8 cellular contexts compared by ENCODE assay signal in the genomic region with DNA sequence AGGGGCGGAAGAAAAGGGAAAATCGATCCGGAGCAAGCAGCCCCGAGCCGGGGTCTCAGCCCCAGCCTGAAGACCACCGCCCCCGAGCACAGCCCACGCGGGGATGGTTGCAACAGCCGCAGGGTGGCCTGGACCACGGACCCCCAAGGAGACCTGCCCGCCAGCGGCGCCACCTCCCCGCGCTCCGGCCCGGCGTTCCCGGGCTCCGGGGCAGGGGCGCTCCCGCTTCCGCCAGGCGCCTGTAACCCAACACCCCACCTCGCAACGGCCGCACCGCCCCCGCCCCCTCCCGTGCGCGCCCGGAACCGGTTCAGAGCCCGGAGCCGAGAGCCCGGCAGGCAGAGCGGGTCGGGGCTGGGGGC. TPM values are rescaled to one million over a fixed set of nuclear protein-coding genes. Genes with fewer than 3 reads are reported as not detected.
A peak's percentile ranks its signal among the peaks of the same experiment; 100 is the strongest.
DNase-seq lines count a peak whose midpoint lies in the region; ATAC-seq and TF ChIP-seq lines count a peak whose summit lies in the region.

No MANE protein-coding gene starts in this region.

- no peak overlapping the region; the same call in 1 of the 2 replicates for H3K27ac Mint-ChIP-seq in GM23338

- peaks cover 23% of the 10 kb centered on the region for H3K27me3 Mint-ChIP-seq in GM23338 (ENCODE audit: insufficient read depth, low read depth, poor library complexity)

- peaks cover 27% of the 10 kb centered on the region for H4K20me1 ChIP-seq in GM23338 (replicated peaks; ENCODE audit: insufficient read depth)

- H3K9me3 ChIP-seq in SJSA1 (replicated peaks): no peaks in the 10 kb centered on the region
- H3K9me3 ChIP-seq in iPS-20b (ENCODE audit: insufficient read depth, low read depth, low read length): no peaks in the 10 kb centered on the region
- H3K9me3 ChIP-seq in spleen: peaks cover 0 to 5% (median 2%) of the 10 kb centered on the region in 8 donors

- H3K79me2 ChIP-seq in GM23338 (replicated peaks; ENCODE audit: insufficient read depth): peaks cover 49% of the 10 kb centered on the region

- peak overlapping the region; percentile 91 for H3K4me3 Mint-ChIP-seq in GM23338

- H3K36me3 Mint-ChIP-seq in GM23338 (ENCODE audit: low read depth): peaks cover 40% of the 10 kb centered on the region

- H2AFZ ChIP-seq in GM23338: no peak overlapping the region

- H3K9ac ChIP-seq in iPS-20b (ENCODE audit: low read depth, low read length): peak overlapping the region; percentile 97

- DNase-seq in AG08395 (ENCODE audit: low spot score): peak; percentile 37
- DNase-seq in GM23338 (ENCODE audit: low spot score): peak; percentile 83
- DNase-seq in SJSA1 (ENCODE audit: low read depth in 1 of 2, low spot score in 2 of 2): no peak
- DNase-seq in astrocyte of the hippocampus (ENCODE audit: low read depth, low spot score): peak; percentile 73
- DNase-seq in spleen: peak; percentile 90

- H3K36me3 ChIP-seq in GM23338 (ENCODE audit: insufficient read depth) (0 out of 2 replicates have a peak, but pooled peaks cover 3% of the 10 kb centered on the region), SJSA1 (peaks cover 50% of the 10 kb centered on the region), iPS-20b (ENCODE audit: insufficient read depth, low read depth, low read length) (peaks cover 37% of the 10 kb centered on the region), spleen (peaks cover 0 to 17% (median 2%) of the 10 kb centered on the region in 6 donors)

- peak overlapping the region; percentile 98 for H3K27ac ChIP-seq in GM23338 (ENCODE audit: low read depth)
- peak overlapping the region; percentile 92 for H3K27ac ChIP-seq in SJSA1
- H3K27ac ChIP-seq in iPS-20b (ENCODE audit: low read length): peak overlapping the region; percentile 86
- H3K27ac ChIP-seq in spleen: peak overlapping the region; percentile 70 to 97 (median 93)

- H3K4me3 ChIP-seq in GM23338: peak overlapping the region; percentile 96
- peak overlapping the region; percentile 94 for H3K4me3 ChIP-seq in SJSA1
- peak overlapping the region; percentile 93 for H3K4me3 ChIP-seq in iPS-20b (ENCODE audit: low read length)
- peak overlapping the region; percentile 69 to 84 (median 75) for H3K4me3 ChIP-seq in spleen

- peak overlapping the region; percentile 88 for H3K4me2 ChIP-seq in GM23338

- no peak for TF ChIP-seq CTCF in GM23338 (conservative IDR thresholded peaks at IDR 0.05; ENCODE audit: low read depth in 2 of 2)
- TF ChIP-seq CTCF in spleen (IDR thresholded peaks at IDR 0.05 in 8 of 11, conservative IDR thresholded peaks at IDR 0.05 in 3 of 11): no peak

- no peaks in the 10 kb centered on the region; the same call in 2 of the 3 replicates for H3K9me3 Mint-ChIP-seq in GM23338

- H3K4me1 ChIP-seq in GM23338 (ENCODE audit: insufficient read depth): peaks cover 49% of the 10 kb centered on the region
- H3K4me1 ChIP-seq in SJSA1 (replicated peaks): peaks cover 71% of the 10 kb centered on the region
- H3K4me1 ChIP-seq in iPS-20b (ENCODE audit: insufficient read depth, low read length): peaks cover 20% of the 10 kb centered on the region
- H3K4me1 ChIP-seq in spleen: peaks cover 14 to 73% (median 53%) of the 10 kb centered on the region in 6 donors

- ATAC-seq in GM23338: peak; percentile 64
- ATAC-seq in GM19455 (IDR thresholded peaks at IDR 0.05; ENCODE audit: unreplicated experiment): no peak
- ATAC-seq in GM19023 (IDR thresholded peaks at IDR 0.05; ENCODE audit: unreplicated experiment): no peak

- peaks cover 4% of the 10 kb centered on the region; the same call in 1 of the 2 replicates for H3K9me2 ChIP-seq in GM23338 (ENCODE audit: insufficient read depth)

- WGBS in spleen, 5 donors: 0 to 1% (median 0%) methylated on average over 6 to 40 of the region's 40 CpGs

- no peak for TF ChIP-seq POLR2A in spleen (IDR thresholded peaks at IDR 0.05)

- H3K4me1 Mint-ChIP-seq in GM23338: peaks cover 53% of the 10 kb centered on the region

- H3K27me3 ChIP-seq in GM23338 (ENCODE audit: insufficient read depth) (peaks cover 4% of the 10 kb centered on the region; the same call in 1 of the 2 replicates), SJSA1 (replicated peaks) (no peaks in the 10 kb centered on the region), iPS-20b (ENCODE audit: insufficient read depth, low read length) (peaks cover 9% of the 10 kb centered on the region), spleen (replicated peaks in 1 of 7) (peaks cover 0 to 53% (median 27%) of the 10 kb centered on the region in 7 donors)

- H3F3A ChIP-seq in GM23338 (replicated peaks; ENCODE audit: low read depth): peaks cover 16% of the 10 kb centered on the region; the same call in 1 of the 2 replicates

- intact Hi-C loops in spleen (cut with DNase I; ENCODE audit: low total_unique reads): no loop called here

TF ChIP-seq in GM23338, 12 proteins besides CTCF, POLR2A, EP300 and RAD21:
- TF ChIP-seq, protein P1, sequence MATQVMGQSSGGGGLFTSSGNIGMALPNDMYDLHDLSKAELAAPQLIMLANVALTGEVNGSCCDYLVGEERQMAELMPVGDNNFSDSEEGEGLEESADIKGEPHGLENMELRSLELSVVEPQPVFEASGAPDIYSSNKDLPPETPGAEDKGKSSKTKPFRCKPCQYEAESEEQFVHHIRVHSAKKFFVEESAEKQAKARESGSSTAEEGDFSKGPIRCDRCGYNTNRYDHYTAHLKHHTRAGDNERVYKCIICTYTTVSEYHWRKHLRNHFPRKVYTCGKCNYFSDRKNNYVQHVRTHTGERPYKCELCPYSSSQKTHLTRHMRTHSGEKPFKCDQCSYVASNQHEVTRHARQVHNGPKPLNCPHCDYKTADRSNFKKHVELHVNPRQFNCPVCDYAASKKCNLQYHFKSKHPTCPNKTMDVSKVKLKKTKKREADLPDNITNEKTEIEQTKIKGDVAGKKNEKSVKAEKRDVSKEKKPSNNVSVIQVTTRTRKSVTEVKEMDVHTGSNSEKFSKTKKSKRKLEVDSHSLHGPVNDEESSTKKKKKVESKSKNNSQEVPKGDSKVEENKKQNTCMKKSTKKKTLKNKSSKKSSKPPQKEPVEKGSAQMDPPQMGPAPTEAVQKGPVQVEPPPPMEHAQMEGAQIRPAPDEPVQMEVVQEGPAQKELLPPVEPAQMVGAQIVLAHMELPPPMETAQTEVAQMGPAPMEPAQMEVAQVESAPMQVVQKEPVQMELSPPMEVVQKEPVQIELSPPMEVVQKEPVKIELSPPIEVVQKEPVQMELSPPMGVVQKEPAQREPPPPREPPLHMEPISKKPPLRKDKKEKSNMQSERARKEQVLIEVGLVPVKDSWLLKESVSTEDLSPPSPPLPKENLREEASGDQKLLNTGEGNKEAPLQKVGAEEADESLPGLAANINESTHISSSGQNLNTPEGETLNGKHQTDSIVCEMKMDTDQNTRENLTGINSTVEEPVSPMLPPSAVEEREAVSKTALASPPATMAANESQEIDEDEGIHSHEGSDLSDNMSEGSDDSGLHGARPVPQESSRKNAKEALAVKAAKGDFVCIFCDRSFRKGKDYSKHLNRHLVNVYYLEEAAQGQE (IDR thresholded peaks at IDR 0.05; ENCODE audit: unreplicated experiment): no peak
- no peak for TF ChIP-seq ZNF114 (CRISPR knock-in tag; IDR thresholded peaks at IDR 0.05)
- TF ChIP-seq, protein P2, sequence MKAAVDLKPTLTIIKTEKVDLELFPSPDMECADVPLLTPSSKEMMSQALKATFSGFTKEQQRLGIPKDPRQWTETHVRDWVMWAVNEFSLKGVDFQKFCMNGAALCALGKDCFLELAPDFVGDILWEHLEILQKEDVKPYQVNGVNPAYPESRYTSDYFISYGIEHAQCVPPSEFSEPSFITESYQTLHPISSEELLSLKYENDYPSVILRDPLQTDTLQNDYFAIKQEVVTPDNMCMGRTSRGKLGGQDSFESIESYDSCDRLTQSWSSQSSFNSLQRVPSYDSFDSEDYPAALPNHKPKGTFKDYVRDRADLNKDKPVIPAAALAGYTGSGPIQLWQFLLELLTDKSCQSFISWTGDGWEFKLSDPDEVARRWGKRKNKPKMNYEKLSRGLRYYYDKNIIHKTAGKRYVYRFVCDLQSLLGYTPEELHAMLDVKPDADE (IDR thresholded peaks at IDR 0.05): peak; percentile 15; the same call in 1 of the 2 replicates
- peak; percentile 53; the same call in 1 of the 2 replicates for TF ChIP-seq POLR2AphosphoS5 (IDR thresholded peaks at IDR 0.05; ENCODE audit: low read depth)

RNA-seq across cellular contexts. Expression of a gene that starts 0.6 kb away (rescaled TPM):
- total RNA-seq in GM23338 (2014; rRNA removed; shearing (Covaris generic)): 257 and 280 TPM in 2 replicates
- polyA plus RNA-seq in GM23338 (2016; fragmentation: Nextera tagmentation; extraction: Ambion mirVana): 121 and 129 TPM in 2 replicates
- 262 and 370 TPM in 2 replicates for total RNA-seq in SJSA1 (2014; rRNA removed; shearing (Covaris generic))
- total RNA-seq in spleen: 100 to 1,000 TPM in 5 of 7 donors, 10 to 100 TPM in 2; 87.3 to 315 (median 121) TPM
- polyA plus RNA-seq in spleen: 10 to 100 TPM; 15.4 to 33.0 (median 26.0) TPM

Comparison
In these comparisons a context has a peak if more than half of its experiments do, and no peak if none do; other contexts are left out.
1. DNase-seq: peak in AG08395 (single experiment), GM23338 (single experiment), astrocyte of the hippocampus (single experiment) and spleen (single experiment); none in SJSA1 (0 of 2).
2. Peak in every context shown above with its lines, with median percentiles within 50 percentile points of each other: H3K27ac ChIP-seq and H3K4me3 ChIP-seq.